In genomic region chr1:63624911-63625310, GRCh38 we compare ENCODE assay signal across 19 cellular contexts. TPM values are rescaled to one million over a fixed set of nuclear protein-coding genes. Genes with fewer than 3 reads are reported as not detected.
DNase-seq lines count a peak whose midpoint lies in the region; ATAC-seq, FAIRE-seq and TF ChIP-seq lines count a peak whose summit lies in the region.
"Had no signal": no experiment of that assay in that cellular context is flagged by ENCODE, and none has a peak within 500 bp of the region (broad histone marks: within the 10 kb centered on the region; RNA-seq: fewer than 3 reads in every experiment).

No MANE protein-coding gene starts in this region.

- H3K4me2 ChIP-seq in A549 (peak overlapping the region; percentile 25; the same call in 1 of the 3 replicates), H9 (ENCODE audit: insufficient read depth, insufficient read length, low read length) (no peak overlapping the region), mesenchymal stem cell (ENCODE audit: low read length, poor library complexity, severe bottlenecking) (no peak overlapping the region)

- no peaks in the 10 kb centered on the region for H3K36me3 Mint-ChIP-seq in H9 (ENCODE audit: insufficient read depth in 1 of 3, low read depth in 3 of 3)

- no peak overlapping the region for H2BK20ac ChIP-seq in H9 (ENCODE audit: low read depth, low read length, poor library complexity, severe bottlenecking)

- H3K56ac ChIP-seq in H9 (ENCODE audit: insufficient read length, low read depth, low read length), result no peak overlapping the region

- H3K4ac ChIP-seq in H9 (ENCODE audit: low read depth, low read length) (no peak overlapping the region), mesenchymal stem cell (ENCODE audit: low read depth in 1 of 2, low read length in 2 of 2) (no peak overlapping the region)

- H4K5ac ChIP-seq in H9 (ENCODE audit: insufficient read length, low read depth, low read length), result no peak overlapping the region

- POLR2A ChIA-PET in A549 (lab: Yijun Ruan, JAX), result no interaction called here

- H4K91ac ChIP-seq in H9 (ENCODE audit: insufficient read length, low read depth, low read length), result no peak overlapping the region
- no peak overlapping the region for H4K91ac ChIP-seq in mesenchymal stem cell (ENCODE audit: low read length)

- H3K36me3 ChIP-seq in mesenchymal stem cell (ENCODE audit: control insufficient read depth in 1 of 2, insufficient read depth in 2 of 2, low read depth in 1 of 2, low read length in 2 of 2), result peaks cover 0 to 6% of the 10 kb centered on the region in 2 experiments
- peaks cover 6 to 8% of the 10 kb centered on the region in 2 donors for H3K36me3 ChIP-seq in small intestine (ENCODE audit: control insufficient read depth in 2 of 2, insufficient read depth in 2 of 2, low read length in 2 of 2)
- H3K36me3 ChIP-seq: BE2C had no signal

- H3K27ac Mint-ChIP-seq in H9, result no peak overlapping the region
- H3K27ac Mint-ChIP-seq: activated T-helper 1 cell treated with anti-CD3 and anti-CD28 coated beads, Interleukin-12 subunit alpha, Interleukin-12 subunit beta, Interleukin-2, Interleukin-4 antibody, amounts not matched to agents 30 ng/mL and 10 ng/mL and 1 ng/mL, durations not matched to agents 14 hours and 24 hours and 36 hours had no signal

- 81% methylated on average over 1 of the region's 1 CpG for WGBS in A549 (ENCODE audit: missing lambda C conversion rate)
- WGBS in H9 (ENCODE audit: extremely low coverage, insufficient read length, low lambda C conversion rate), result no CpG with 5 or more reads among the region's 1 CpG
- no CpG with 5 or more reads among the region's 1 CpG for WGBS in mesenchymal stem cell
- WGBS in small intestine, 3 donors, result 82 to 87% (median 84%) methylated on average over 1 of the region's 1 CpG

- no peaks in the 10 kb centered on the region for H3K79me2 ChIP-seq in H9 (ENCODE audit: insufficient read depth, low read length)

- H3K4me1 Mint-ChIP-seq in H9, result peaks cover 20 to 26% of the 10 kb centered on the region in 2 experiments

- no peaks in the 10 kb centered on the region for H3K9me3 ChIP-seq in A549
- H3K9me3 ChIP-seq in H9 (ENCODE audit: control insufficient read depth, low read depth, low read length), result no peaks in the 10 kb centered on the region
- no peaks in the 10 kb centered on the region for H3K9me3 ChIP-seq in mesenchymal stem cell (ENCODE audit: control insufficient read depth, low read length)
- no peaks in the 10 kb centered on the region for H3K9me3 ChIP-seq in small intestine (ENCODE audit: control insufficient read depth, low read depth)
- H3K9me3 ChIP-seq: ascending aorta, BE2C, heart left ventricle, upper lobe of left lung had no signal

- H3K9ac ChIP-seq in H9 (ENCODE audit: extremely low read depth, insufficient read length, low read length) (no peak overlapping the region), mesenchymal stem cell (ENCODE audit: low read length) (no peak overlapping the region)

- TF ChIP-seq EP300 in A549 (IDR thresholded peaks at IDR 0.05), result no peak

- H3K27me3 Mint-ChIP-seq in H9 (ENCODE audit: low read depth), result no peaks in the 10 kb centered on the region

- H3K4me3 Mint-ChIP-seq in H9, result no peak overlapping the region
- H3K4me3 Mint-ChIP-seq: activated T-helper 1 cell treated with anti-CD3 and anti-CD28 coated beads, Interleukin-12 subunit alpha, Interleukin-12 subunit beta, Interleukin-2, Interleukin-4 antibody, amounts not matched to agents 30 ng/mL and 10 ng/mL and 1 ng/mL, durations not matched to agents 14 hours and 24 hours and 36 hours had no signal

- H3K27ac ChIP-seq in A549 (no peak overlapping the region), H9 (ENCODE audit: insufficient read length, low read depth, low read length) (no peak overlapping the region), mesenchymal stem cell (ENCODE audit: low read length, poor library complexity, severe bottlenecking) (no peak overlapping the region), small intestine (ENCODE audit: low read depth in 1 of 2, low read length in 1 of 2) (no peak overlapping the region)
- H3K27ac ChIP-seq: ascending aorta, upper lobe of left lung had no signal

- H2BK15ac ChIP-seq in H9 (ENCODE audit: low read depth, low read length) (no peak overlapping the region), mesenchymal stem cell (ENCODE audit: low read depth, poor library complexity, severe bottlenecking) (no peak overlapping the region)

- peak in 1 of 2 experiments; percentile 63; a peak in 3 of 6 replicates for ATAC-seq in A549
- ATAC-seq: heart left ventricle, left lobe of liver had no signal

- H3K79me1 ChIP-seq in H9 (ENCODE audit: insufficient read depth, low read depth, low read length, poor library complexity, severe bottlenecking) (no peaks in the 10 kb centered on the region), mesenchymal stem cell (replicated peaks; ENCODE audit: low read length, poor library complexity, severe bottlenecking) (peaks cover 27% of the 10 kb centered on the region)

- H2AFZ ChIP-seq in H9 (ENCODE audit: low read length), result no peak overlapping the region
- H2AFZ ChIP-seq in mesenchymal stem cell (ENCODE audit: low read depth, low read length), result no peak overlapping the region

- H3K23me2 ChIP-seq in H9 (ENCODE audit: insufficient read length, low read depth, low read length, poor library complexity, severe bottlenecking), result no peaks in the 10 kb centered on the region

- no peaks in the 10 kb centered on the region for H3K9me3 Mint-ChIP-seq in H9
- H3K9me3 Mint-ChIP-seq: activated T-helper 1 cell treated with anti-CD3 and anti-CD28 coated beads, Interleukin-12 subunit alpha, Interleukin-12 subunit beta, Interleukin-2, Interleukin-4 antibody, amounts not matched to agents 30 ng/mL and 10 ng/mL and 1 ng/mL, durations not matched to agents 14 hours and 24 hours and 36 hours had no signal

- TF ChIP-seq POLR2A in A549 (IDR thresholded peaks at IDR 0.05; ENCODE audit: low read length), result no peak

- H3K4me1 ChIP-seq in A549, result peaks cover 16% of the 10 kb centered on the region
- no peaks in the 10 kb centered on the region for H3K4me1 ChIP-seq in H9 (ENCODE audit: insufficient read depth, low read length)
- no peaks in the 10 kb centered on the region for H3K4me1 ChIP-seq in mesenchymal stem cell (ENCODE audit: control insufficient read depth, insufficient read depth, low read depth, low read length)
- H3K4me1 ChIP-seq in small intestine (ENCODE audit: control insufficient read depth in 2 of 2, insufficient read depth in 1 of 2, low read depth in 1 of 2, low read length in 1 of 2), result peaks cover 0 to 4% of the 10 kb centered on the region in 2 donors
- H3K4me1 ChIP-seq: BE2C had no signal

- no peak for TF ChIP-seq RAD21 in A549 (conservative IDR thresholded peaks at IDR 0.05 in 1 of 2, IDR thresholded peaks at IDR 0.05 in 1 of 2)

- no peak for FAIRE-seq in A549 (lab: Jason Lieb, UNC)
- FAIRE-seq in small intestine (lab: Jason Lieb, UNC), result no peak
- FAIRE-seq: endometrium had no signal

- H2BK120ac ChIP-seq in H9 (ENCODE audit: low read depth, low read length, poor library complexity, severe bottlenecking) (no peak overlapping the region), mesenchymal stem cell (ENCODE audit: low read depth, low read length) (no peak overlapping the region)

- no peak overlapping the region for H2BK12ac ChIP-seq in H9 (ENCODE audit: insufficient read length, low read depth, low read length)
- no peak overlapping the region for H2BK12ac ChIP-seq in mesenchymal stem cell (ENCODE audit: low read length in 2 of 2)

- H3T11ph ChIP-seq in H9 (ENCODE audit: low read length), result no peak overlapping the region

- H3K4me3 ChIP-seq in A549 (no peak overlapping the region), cardiac fibroblast (replicated peaks in 1 of 2; ENCODE audit: low read depth in 2 of 2, low read length in 2 of 2) (no peak overlapping the region), mesenchymal stem cell (ENCODE audit: insufficient read depth in 1 of 2, low read depth in 1 of 2, low read length in 2 of 2) (no peak overlapping the region), small intestine (ENCODE audit: low read depth in 1 of 2, low read length in 2 of 2) (no peak overlapping the region)
- H3K4me3 ChIP-seq: ascending aorta, heart left ventricle, upper lobe of left lung had no signal

- H3K23ac ChIP-seq in H9 (ENCODE audit: insufficient read length, low read depth, low read length) (no peak overlapping the region), mesenchymal stem cell (ENCODE audit: low read length in 2 of 2) (no peak overlapping the region)

- no peaks in the 10 kb centered on the region for H4K20me1 ChIP-seq in H9 (ENCODE audit: control insufficient read depth, insufficient read depth, insufficient read length)

- H2AK5ac ChIP-seq in H9 (ENCODE audit: insufficient read length, low read length), result no peak overlapping the region
- H2AK5ac ChIP-seq in mesenchymal stem cell (ENCODE audit: low read length, severe bottlenecking), result no peak overlapping the region

- H3K18ac ChIP-seq in H9 (ENCODE audit: insufficient read length, low read depth, low read length), result no peak overlapping the region
- no peak overlapping the region for H3K18ac ChIP-seq in mesenchymal stem cell (ENCODE audit: low read depth in 1 of 2, low read length in 2 of 2)

- CTCF ChIA-PET in A549 (lab: Yijun Ruan, JAX), result interaction anchor here (1.0 to 1.3 kb wide), 4 partner anchors 10 to 622 kb away, joined by 3 to 5 read pairs (median 4); no protein-coding TSS in a partner anchor

- H3K14ac ChIP-seq in H9 (ENCODE audit: insufficient read depth, low read length) (no peak overlapping the region), mesenchymal stem cell (ENCODE audit: low read length in 2 of 2) (no peak overlapping the region)

- H3K27me3 ChIP-seq in H9 (ENCODE audit: insufficient read depth, low read length) (no peaks in the 10 kb centered on the region), mesenchymal stem cell (ENCODE audit: control insufficient read depth in 1 of 2, insufficient read depth in 1 of 2, low read length in 2 of 2) (no peaks in the 10 kb centered on the region), small intestine (ENCODE audit: control insufficient read depth in 2 of 2, insufficient read depth in 2 of 2, low read length in 2 of 2) (no peaks in the 10 kb centered on the region)
- H3K27me3 ChIP-seq: ascending aorta, BE2C, heart left ventricle, upper lobe of left lung had no signal

- no peak for TF ChIP-seq CTCF in A549 (IDR thresholded peaks at IDR 0.05)
- 0 out of 3 replicates have a peak, but pooled peaks have one; percentile 14 for TF ChIP-seq CTCF in H9 (conservative IDR thresholded peaks at IDR 0.05)
- peak; percentile 27 for TF ChIP-seq CTCF in cardiac fibroblast (IDR thresholded peaks at IDR 0.05; ENCODE audit: low read depth, low read length)

- H2BK5ac ChIP-seq in H9 (ENCODE audit: insufficient read length, low read length), result no peak overlapping the region
- H2BK5ac ChIP-seq in mesenchymal stem cell (ENCODE audit: low read depth, low read length, poor library complexity, severe bottlenecking), result no peak overlapping the region

- peak in 1 of 2 experiments; percentile 7 for DNase-seq in A549 (ENCODE audit: low read depth in 1 of 2, low spot score in 1 of 2)
- DNase-seq in H9, result no peak
- peak; percentile 54 to 83 for DNase-seq in cardiac fibroblast (ENCODE audit: low read depth in 2 of 2)
- DNase-seq in mesenchymal stem cell, result peak; percentile 8
- DNase-seq in NCI-H82 treated with DMSO at 0.1 percent for 48 hours (lab: John Stamatoyannopoulos, UW; ENCODE audit: unreplicated experiment), result no peak
- DNase-seq in NCI-H524 treated with DMSO at 0.1 percent for 48 hours (lab: John Stamatoyannopoulos, UW), result no peak
- no peak for DNase-seq in NCI-H1417 treated with DMSO at 0.1 percent for 48 hours (lab: John Stamatoyannopoulos, UW)
- DNase-seq in small intestine, result no peak
- DNase-seq: activated CD4-positive, alpha-beta T cell treated with anti-CD3 and anti-CD28 coated beads, Interleukin-2, amount 50 U/mL, for 1 hour; BE2C; H7; heart left ventricle; NCI-H446 treated with DMSO at 0.1 percent for 48 hours; T-helper 2 cell; upper lobe of left lung had no signal

- H4K8ac ChIP-seq in H9 (replicated peaks; ENCODE audit: insufficient read length, low read depth, low read length), result no peak overlapping the region
- no peak overlapping the region for H4K8ac ChIP-seq in mesenchymal stem cell (ENCODE audit: low read length)

RNA-seq across cellular contexts. Expression of gene PGM1, which starts 31.7 kb away (rescaled TPM):
- polyA plus RNA-seq in A549 (2011; rRNA removed), result 25.5 and 39.9 TPM in 2 replicates
- 15.8 and 18.6 TPM in 2 replicates for polyA plus RNA-seq in A549 (2012; cell fraction: cytosol; rRNA removed)
- polyA plus RNA-seq in A549 (2012; cell fraction: nucleus; rRNA removed), result 15.3 and 21.8 TPM in 2 replicates
- 44.8 to 51.4 TPM (median 50.2 TPM) in 3 replicates for polyA plus RNA-seq in A549 (2017; fragmentation: RNase III; extraction: RNeasy Plus Mini Kit Qiagen cat#74134 plus additional on column Dnase treatment)
- 30.5 and 30.9 TPM in 2 replicates for polyA minus RNA-seq in A549 (2011; rRNA and poly(A)+ RNA removed)
- 56.4 and 58.5 TPM in 2 replicates for total RNA-seq in H9 (2021)
- polyA plus RNA-seq in mesenchymal stem cell (2013, experiment 1 of 2), result 22.1 TPM
- 21.4 TPM for polyA plus RNA-seq in mesenchymal stem cell (2013, experiment 2 of 2)
- 10 to 100 TPM; 43.0 to 88.8 (median 60.8) TPM for polyA plus RNA-seq in small intestine

Comparison
In these comparisons a context has a peak if more than half of its experiments do, and no peak if none do; other contexts are left out.
1. DNase-seq: peak in cardiac fibroblast (2 of 2) and mesenchymal stem cell (single experiment); none in H9 (single experiment), NCI-H82 treated with DMSO at 0.1 percent for 48 hours (single experiment), NCI-H524 treated with DMSO at 0.1 percent for 48 hours (single experiment), NCI-H1417 treated with DMSO at 0.1 percent for 48 hours (single experiment) and small intestine (single experiment).